Comparison of ENCODE assay signal across 20 cellular contexts in genomic region chr5:1545126-1545797, GRCh38. TPM values are rescaled to one million over a fixed set of nuclear protein-coding genes. Genes with fewer than 3 reads are reported as not detected.
A peak's percentile ranks its signal among the peaks of the same experiment; 100 is the strongest.
DNase-seq lines count a peak whose midpoint lies in the region; ATAC-seq and TF ChIP-seq lines count a peak whose summit lies in the region.
"Had no signal": no experiment of that assay in that cellular context is flagged by ENCODE, and none has a peak within 500 bp of the region (broad histone marks: within the 10 kb centered on the region; RNA-seq: fewer than 3 reads in every experiment).

No MANE protein-coding gene starts in this region.

- TF ChIP-seq CTCF in colonic mucosa (IDR thresholded peaks at IDR 0.05) = no peak
- no peak for TF ChIP-seq CTCF in osteoblast (IDR thresholded peaks at IDR 0.05; ENCODE audit: extremely low read depth, low read depth, low read length)
- no peak for TF ChIP-seq CTCF in WTC11 (IDR thresholded peaks at IDR 0.05)

- no peak overlapping the region for H3K27ac Mint-ChIP-seq in WTC11
- no peak overlapping the region for H3K27ac Mint-ChIP-seq in activated CD4-positive, alpha-beta T cell treated with anti-CD3 and anti-CD28 coated beads for 36 hours
- H3K27ac Mint-ChIP-seq: activated CD4-positive, alpha-beta T cell treated with anti-CD3 and anti-CD28 coated beads, Interleukin-2, amount 10 ng/mL, durations not matched to agents 24 days and 14 days had no signal

- H3K4me3 Mint-ChIP-seq in WTC11 = no peak overlapping the region
- no peak overlapping the region for H3K4me3 Mint-ChIP-seq in activated CD4-positive, alpha-beta T cell treated with anti-CD3 and anti-CD28 coated beads for 36 hours
- H3K4me3 Mint-ChIP-seq: activated CD4-positive, alpha-beta T cell treated with anti-CD3 and anti-CD28 coated beads, Interleukin-2, amount 10 ng/mL, durations not matched to agents 24 days and 14 days; CD4-positive, CD25-positive, alpha-beta regulatory T cell had no signal

- H4K20me1 ChIP-seq in osteoblast (ENCODE audit: insufficient read depth, low read length) = no peaks in the 10 kb centered on the region

- H3K4me2 ChIP-seq in osteoblast (ENCODE audit: insufficient read depth, low read length) = no peak overlapping the region

- no peaks in the 10 kb centered on the region for H3K79me2 ChIP-seq in osteoblast (ENCODE audit: insufficient read depth, low read length)

- peaks cover 7% of the 10 kb centered on the region; the same call in 1 of the 2 replicates for H3K9me3 Mint-ChIP-seq in WTC11
- H3K9me3 Mint-ChIP-seq in activated CD4-positive, alpha-beta T cell treated with anti-CD3 and anti-CD28 coated beads for 36 hours (ENCODE audit: low read depth) = no peaks in the 10 kb centered on the region
- H3K9me3 Mint-ChIP-seq: activated CD4-positive, alpha-beta T cell treated with anti-CD3 and anti-CD28 coated beads, Interleukin-2, amount 10 ng/mL, durations not matched to agents 24 days and 14 days had no signal

- H3K27ac ChIP-seq in colonic mucosa (no peak overlapping the region), osteoblast (ENCODE audit: low read depth, low read length) (no peak overlapping the region)
- H3K27ac ChIP-seq: esophagus muscularis mucosa, gastroesophageal sphincter, tibial artery had no signal

- CTCF ChIA-PET in WTC11 (lab: Charles Lee) = no interaction called here
- CTCF ChIA-PET in activated CD4-positive, alpha-beta T cell treated with anti-CD3 and anti-CD28 coated beads for 36 hours (lab: Charles Lee) = no interaction called here

- H3K9me3 ChIP-seq in colonic mucosa (no peaks in the 10 kb centered on the region), osteoblast (ENCODE audit: low read depth, low read length) (no peaks in the 10 kb centered on the region)
- H3K9me3 ChIP-seq: esophagus muscularis mucosa, gastroesophageal sphincter, mucosa of descending colon, tibial artery had no signal

- no peaks in the 10 kb centered on the region for H3K4me1 Mint-ChIP-seq in WTC11
- peaks cover 6% of the 10 kb centered on the region for H3K4me1 Mint-ChIP-seq in activated CD4-positive, alpha-beta T cell treated with anti-CD3 and anti-CD28 coated beads for 36 hours

- H3K27me3 ChIP-seq in colonic mucosa (no peaks in the 10 kb centered on the region), osteoblast (ENCODE audit: insufficient read depth, low read length) (peaks cover 26% of the 10 kb centered on the region)
- H3K27me3 ChIP-seq: tibial artery had no signal

- H3K36me3 ChIP-seq in colonic mucosa = no peaks in the 10 kb centered on the region
- H3K36me3 ChIP-seq in osteoblast (ENCODE audit: insufficient read depth, low read length) = no peaks in the 10 kb centered on the region
- H3K36me3 ChIP-seq: esophagus muscularis mucosa, gastroesophageal sphincter, tibial artery had no signal

- POLR2A ChIA-PET in WTC11 (lab: Charles Lee) = no interaction called here
- POLR2A ChIA-PET in activated CD4-positive, alpha-beta T cell treated with anti-CD3 and anti-CD28 coated beads for 36 hours (lab: Charles Lee) = no interaction called here

- no peaks in the 10 kb centered on the region for H3K4me1 ChIP-seq in colonic mucosa
- peaks cover 7% of the 10 kb centered on the region for H3K4me1 ChIP-seq in osteoblast (ENCODE audit: insufficient read depth, low read length)

- H2AFZ ChIP-seq in osteoblast (ENCODE audit: low read length) = no peak overlapping the region

- intact Hi-C loops in cardiac septum (cut with DNase I) = no loop called here
- intact Hi-C loops in Right ventricle myocardium inferior (cut with DNase I) = no loop called here
- intact Hi-C loops in colonic mucosa (cut with DNase I) = no loop called here
- intact Hi-C loops in activated CD4-positive, alpha-beta T cell treated with anti-CD3 and anti-CD28 coated beads for 36 hours (cut with DNase I, micrococcal nuclease) = no loop called here

- DNase-seq in cardiac septum (ENCODE audit: low spot score) = peak; percentile 36
- no peak for DNase-seq in Right ventricle myocardium inferior (ENCODE audit: missing footprints)
- DNase-seq in colonic mucosa = peak; percentile 16
- DNase-seq in osteoblast (ENCODE audit: insufficient read length, low spot score, missing footprints) = peak; percentile 34
- no peak for DNase-seq in WTC11 (ENCODE audit: low spot score)
- DNase-seq in NCI-H2171 treated with DMSO at 0.1 percent for 48 hours (lab: John Stamatoyannopoulos, UW) = no peak
- no peak for DNase-seq in activated CD4-positive, alpha-beta T cell treated with anti-CD3 and anti-CD28 coated beads for 36 hours
- DNase-seq: activated CD4-positive, alpha-beta T cell treated with anti-CD3 and anti-CD28 coated beads, Interleukin-2, amount 10 ng/mL, durations not matched to agents 24 days and 14 days; activated effector memory CD4-positive, alpha-beta T cell treated with anti-CD3 and anti-CD28 coated beads, Interleukin-2, amount 50 U/mL, for 16 hours; caudate nucleus; CD4-positive, CD25-positive, alpha-beta regulatory T cell; KBM-7; left cardiac atrium; mucosa of descending colon; NCI-H446 had no signal

- no peaks in the 10 kb centered on the region for H3K27me3 Mint-ChIP-seq in WTC11 (ENCODE audit: low read depth)
- H3K27me3 Mint-ChIP-seq in activated CD4-positive, alpha-beta T cell treated with anti-CD3 and anti-CD28 coated beads for 36 hours = no peaks in the 10 kb centered on the region
- H3K27me3 Mint-ChIP-seq: activated CD4-positive, alpha-beta T cell treated with anti-CD3 and anti-CD28 coated beads, Interleukin-2, amount 10 ng/mL, durations not matched to agents 24 days and 14 days; CD4-positive, CD25-positive, alpha-beta regulatory T cell had no signal

- no peak overlapping the region for H3K9ac ChIP-seq in colonic mucosa (ENCODE audit: low read depth in 2 of 2, low read length in 2 of 2)

- H3K4me3 ChIP-seq in colonic mucosa = no peak overlapping the region
- H3K4me3 ChIP-seq in osteoblast (ENCODE audit: insufficient read depth, low read length) = no peak overlapping the region
- H3K4me3 ChIP-seq: esophagus muscularis mucosa, gastroesophageal sphincter, GM12878, mucosa of descending colon, tibial artery had no signal

- no peaks in the 10 kb centered on the region for H3K36me3 Mint-ChIP-seq in WTC11
- H3K36me3 Mint-ChIP-seq in activated CD4-positive, alpha-beta T cell treated with anti-CD3 and anti-CD28 coated beads for 36 hours (ENCODE audit: low read depth) = no peaks in the 10 kb centered on the region
- H3K36me3 Mint-ChIP-seq: CD4-positive, CD25-positive, alpha-beta regulatory T cell had no signal

- no peak for ATAC-seq in Right ventricle myocardium inferior
- no peak for ATAC-seq in WTC11
- ATAC-seq in activated CD4-positive, alpha-beta T cell treated with anti-CD3 and anti-CD28 coated beads for 36 hours = no peak
- ATAC-seq in GM19463 (IDR thresholded peaks at IDR 0.05; ENCODE audit: unreplicated experiment) = no peak
- ATAC-seq: gastroesophageal sphincter, GM12878, left cardiac atrium had no signal

TF ChIP-seq in WTC11, 78 proteins besides CTCF, POLR2A, EP300 and RAD21 (continues in another document):
- no peak for TF ChIP-seq TEAD4 (CRISPR knock-in tag; IDR thresholded peaks at IDR 0.05)
- TF ChIP-seq, protein P1, sequence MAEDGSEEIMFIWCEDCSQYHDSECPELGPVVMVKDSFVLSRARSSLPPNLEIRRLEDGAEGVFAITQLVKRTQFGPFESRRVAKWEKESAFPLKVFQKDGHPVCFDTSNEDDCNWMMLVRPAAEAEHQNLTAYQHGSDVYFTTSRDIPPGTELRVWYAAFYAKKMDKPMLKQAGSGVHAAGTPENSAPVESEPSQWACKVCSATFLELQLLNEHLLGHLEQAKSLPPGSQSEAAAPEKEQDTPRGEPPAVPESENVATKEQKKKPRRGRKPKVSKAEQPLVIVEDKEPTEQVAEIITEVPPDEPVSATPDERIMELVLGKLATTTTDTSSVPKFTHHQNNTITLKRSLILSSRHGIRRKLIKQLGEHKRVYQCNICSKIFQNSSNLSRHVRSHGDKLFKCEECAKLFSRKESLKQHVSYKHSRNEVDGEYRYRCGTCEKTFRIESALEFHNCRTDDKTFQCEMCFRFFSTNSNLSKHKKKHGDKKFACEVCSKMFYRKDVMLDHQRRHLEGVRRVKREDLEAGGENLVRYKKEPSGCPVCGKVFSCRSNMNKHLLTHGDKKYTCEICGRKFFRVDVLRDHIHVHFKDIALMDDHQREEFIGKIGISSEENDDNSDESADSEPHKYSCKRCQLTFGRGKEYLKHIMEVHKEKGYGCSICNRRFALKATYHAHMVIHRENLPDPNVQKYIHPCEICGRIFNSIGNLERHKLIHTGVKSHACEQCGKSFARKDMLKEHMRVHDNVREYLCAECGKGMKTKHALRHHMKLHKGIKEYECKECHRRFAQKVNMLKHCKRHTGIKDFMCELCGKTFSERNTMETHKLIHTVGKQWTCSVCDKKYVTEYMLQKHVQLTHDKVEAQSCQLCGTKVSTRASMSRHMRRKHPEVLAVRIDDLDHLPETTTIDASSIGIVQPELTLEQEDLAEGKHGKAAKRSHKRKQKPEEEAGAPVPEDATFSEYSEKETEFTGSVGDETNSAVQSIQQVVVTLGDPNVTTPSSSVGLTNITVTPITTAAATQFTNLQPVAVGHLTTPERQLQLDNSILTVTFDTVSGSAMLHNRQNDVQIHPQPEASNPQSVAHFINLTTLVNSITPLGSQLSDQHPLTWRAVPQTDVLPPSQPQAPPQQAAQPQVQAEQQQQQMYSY (CRISPR knock-in tag; IDR thresholded peaks at IDR 0.05) = no peak
- TF ChIP-seq NR2C2 (CRISPR knock-in tag; IDR thresholded peaks at IDR 0.05) = no peak
- no peak for TF ChIP-seq FOXP4 (CRISPR knock-in tag; IDR thresholded peaks at IDR 0.05)

RNA-seq across cellular contexts. Expression of gene LPCAT1, which starts 21.5 kb away (rescaled TPM):
- total RNA-seq in cardiac septum = 14.7 TPM
- total RNA-seq in Right ventricle myocardium inferior = 13.4 TPM
- 10 to 100 TPM; 17.1 to 27.3 TPM for total RNA-seq in colonic mucosa
- 11.6 and 15.6 TPM in 2 replicates for total RNA-seq in osteoblast
- 206 to 215 TPM (median 210 TPM) in 3 replicates for total RNA-seq in WTC11 (2021)
- 10 to 100 TPM; 42.5 to 54.5 TPM for total RNA-seq in activated CD4-positive, alpha-beta T cell treated with anti-CD3 and anti-CD28 coated beads for 36 hours

Comparison
In these comparisons a context has a peak if more than half of its experiments do, and no peak if none do; other contexts are left out.
1. DNase-seq: peak in cardiac septum (single experiment), colonic mucosa (single experiment) and osteoblast (single experiment); none in Right ventricle myocardium inferior (single experiment), WTC11 (single experiment), NCI-H2171 treated with DMSO at 0.1 percent for 48 hours (single experiment) and activated CD4-positive, alpha-beta T cell treated with anti-CD3 and anti-CD28 coated beads for 36 hours (single experiment).